23 cellular contexts compared by ENCODE assay signal in genomic region chr4:77215107-77215506, GRCh38. TPM values are rescaled to one million over a fixed set of nuclear protein-coding genes. Genes with fewer than 3 reads are reported as not detected.
DNase-seq lines count a peak whose midpoint lies in the region; ATAC-seq, FAIRE-seq and TF ChIP-seq lines count a peak whose summit lies in the region.
"Had no signal": no experiment of that assay in that cellular context is flagged by ENCODE, and none has a peak within 500 bp of the region (broad histone marks: within the 10 kb centered on the region; RNA-seq: fewer than 3 reads in every experiment).

No MANE protein-coding gene starts in this region.

- peak; percentile 32 for FAIRE-seq in keratinocyte (lab: Jason Lieb, UNC)
- FAIRE-seq: A204.1, G401.6, GM12892, GM19239, H1 had no signal

- dilution Hi-C loops in keratinocyte (cut with MboI; ENCODE audit: extremely low pct_ligation_motif_present, low sequenced_read_pairs): no loop called here

- POLR2A ChIA-PET in PC-3 (lab: Charles Lee; ENCODE audit: unreplicated experiment): no interaction called here
- POLR2A ChIA-PET in activated CD4-positive, alpha-beta T cell treated with anti-CD3 and anti-CD28 coated beads, Interleukin-2, amount 10 ng/mL, durations not matched to agents 7 days and 5 days (lab: Charles Lee): no interaction called here

- H3K4me1 ChIP-seq in PC-3 (ENCODE audit: insufficient read depth, low read length): no peaks in the 10 kb centered on the region
- H3K4me1 ChIP-seq in keratinocyte (ENCODE audit: control insufficient read depth, extremely low read depth, insufficient read depth, low read length): no peaks in the 10 kb centered on the region
- H3K4me1 ChIP-seq: BLaER1, Caco-2 had no signal

- intact Hi-C loops in PC-3 (cut with micrococcal nuclease): no loop called here

- no TSS peak for BruUV-seq in PC-3 (replicated peaks; lab: Mats Ljungman, UMichigan)

- H3K4me3 Mint-ChIP-seq in activated CD4-positive, alpha-beta T cell treated with anti-CD3 and anti-CD28 coated beads, Interleukin-2, amount 10 ng/mL, durations not matched to agents 7 days and 5 days: no peak overlapping the region
- no peak overlapping the region for H3K4me3 Mint-ChIP-seq in stimulated activated naive B cell treated with anti-CD40 and anti-IgM and Interleukin-4, amounts not matched to agents 10 μg/mL and 1 μg/mL and 100 μg/mL, for 72 hours
- H3K4me3 Mint-ChIP-seq: B cell; CD4-positive, CD25-positive, alpha-beta regulatory T cell; CD8-positive, alpha-beta T cell had no signal

- DNase-seq in PC-3: peak; percentile 7
- DNase-seq in epithelial cell of esophagus (ENCODE audit: low read depth): peak; percentile 51
- no peak for DNase-seq in keratinocyte (ENCODE audit: low read depth, low spot score)
- no peak for DNase-seq in activated CD4-positive, alpha-beta T cell treated with anti-CD3 and anti-CD28 coated beads, Interleukin-2, amount 10 ng/mL, durations not matched to agents 7 days and 5 days
- no peak for DNase-seq in stimulated activated naive B cell treated with anti-CD40 and anti-IgM and Interleukin-4, amounts not matched to agents 10 μg/mL and 1 μg/mL and 100 μg/mL, for 72 hours
- no peak for DNase-seq in foreskin fibroblast
- DNase-seq: Caco-2; CD4-positive, CD25-positive, alpha-beta regulatory T cell; CD8-positive, alpha-beta T cell; DMS153; DND-41; GM23248; H7 had no signal

- no peak overlapping the region for H3K4me2 ChIP-seq in PC-3 (ENCODE audit: low read length)
- H3K4me2 ChIP-seq in keratinocyte (ENCODE audit: control insufficient read depth, extremely low read depth, insufficient read depth, low read depth, low read length): no peak overlapping the region
- H3K4me2 ChIP-seq: BLaER1 had no signal

- H4K20me1 ChIP-seq in PC-3 (ENCODE audit: low read length) (no peaks in the 10 kb centered on the region), keratinocyte (ENCODE audit: control insufficient read depth, extremely low read depth, insufficient read depth, low read length) (no peaks in the 10 kb centered on the region)
- H4K20me1 ChIP-seq: BLaER1 had no signal

- no peaks in the 10 kb centered on the region for H3K4me1 Mint-ChIP-seq in activated CD4-positive, alpha-beta T cell treated with anti-CD3 and anti-CD28 coated beads, Interleukin-2, amount 10 ng/mL, durations not matched to agents 7 days and 5 days
- peaks cover 0 to 6% of the 10 kb centered on the region in 2 donors for H3K4me1 Mint-ChIP-seq in stimulated activated naive B cell treated with anti-CD40 and anti-IgM and Interleukin-4, amounts not matched to agents 10 μg/mL and 1 μg/mL and 100 μg/mL, for 72 hours
- H3K4me1 Mint-ChIP-seq: B cell; CD4-positive, CD25-positive, alpha-beta regulatory T cell had no signal

- no peaks in the 10 kb centered on the region for H3F3A ChIP-seq in PC-3 (ENCODE audit: low read length, unreplicated experiment)

- no peaks in the 10 kb centered on the region for H3K9me3 Mint-ChIP-seq in activated CD4-positive, alpha-beta T cell treated with anti-CD3 and anti-CD28 coated beads, Interleukin-2, amount 10 ng/mL, durations not matched to agents 7 days and 5 days
- no peaks in the 10 kb centered on the region for H3K9me3 Mint-ChIP-seq in stimulated activated naive B cell treated with anti-CD40 and anti-IgM and Interleukin-4, amounts not matched to agents 10 μg/mL and 1 μg/mL and 100 μg/mL, for 72 hours
- H3K9me3 Mint-ChIP-seq: CD4-positive, CD25-positive, alpha-beta regulatory T cell; CD8-positive, alpha-beta T cell had no signal

- no peak overlapping the region for H3K4me3 ChIP-seq in PC-3 (ENCODE audit: low read length)
- no peak overlapping the region for H3K4me3 ChIP-seq in epithelial cell of esophagus (ENCODE audit: low read length)
- no peak overlapping the region for H3K4me3 ChIP-seq in keratinocyte (ENCODE audit: control insufficient read depth in 2 of 3, extremely low read depth in 1 of 3, insufficient read depth in 2 of 3, low read depth in 1 of 3, low read length in 3 of 3)
- no peak overlapping the region for H3K4me3 ChIP-seq in foreskin fibroblast (ENCODE audit: low read depth in 1 of 2, low read length in 2 of 2)
- H3K4me3 ChIP-seq: BLaER1, GM23248 had no signal

- H3K9me3 ChIP-seq in PC-3 (ENCODE audit: low read length): no peaks in the 10 kb centered on the region
- H3K9me3 ChIP-seq in keratinocyte (ENCODE audit: control insufficient read depth, low read depth, low read length): no peaks in the 10 kb centered on the region
- H3K9me3 ChIP-seq: BLaER1, Caco-2 had no signal

- H3K27me3 ChIP-seq in PC-3 (ENCODE audit: low read length): no peaks in the 10 kb centered on the region
- no peaks in the 10 kb centered on the region for H3K27me3 ChIP-seq in keratinocyte (ENCODE audit: control insufficient read depth, extremely low read depth, insufficient read depth, low read length)
- H3K27me3 ChIP-seq: BLaER1 had no signal

- H3K27ac Mint-ChIP-seq in activated CD4-positive, alpha-beta T cell treated with anti-CD3 and anti-CD28 coated beads, Interleukin-2, amount 10 ng/mL, durations not matched to agents 7 days and 5 days: no peak overlapping the region
- H3K27ac Mint-ChIP-seq in stimulated activated naive B cell treated with anti-CD40 and anti-IgM and Interleukin-4, amounts not matched to agents 10 μg/mL and 1 μg/mL and 100 μg/mL, for 72 hours: no peak overlapping the region
- H3K27ac Mint-ChIP-seq: B cell; CD4-positive, CD25-positive, alpha-beta regulatory T cell; CD8-positive, alpha-beta T cell had no signal

- H3K9ac ChIP-seq in PC-3 (ENCODE audit: low read length) (no peak overlapping the region), keratinocyte (ENCODE audit: control insufficient read depth, extremely low read depth, insufficient read depth, low read length) (no peak overlapping the region)
- H3K9ac ChIP-seq: BLaER1, GM23248 had no signal

- no peaks in the 10 kb centered on the region for H3K36me3 Mint-ChIP-seq in activated CD4-positive, alpha-beta T cell treated with anti-CD3 and anti-CD28 coated beads, Interleukin-2, amount 10 ng/mL, durations not matched to agents 7 days and 5 days (ENCODE audit: low read depth)
- no peaks in the 10 kb centered on the region for H3K36me3 Mint-ChIP-seq in stimulated activated naive B cell treated with anti-CD40 and anti-IgM and Interleukin-4, amounts not matched to agents 10 μg/mL and 1 μg/mL and 100 μg/mL, for 72 hours
- H3K36me3 Mint-ChIP-seq: CD4-positive, CD25-positive, alpha-beta regulatory T cell; CD8-positive, alpha-beta T cell had no signal

- CTCF ChIA-PET in PC-3 (lab: Charles Lee): no interaction called here
- CTCF ChIA-PET in activated CD4-positive, alpha-beta T cell treated with anti-CD3 and anti-CD28 coated beads, Interleukin-2, amount 10 ng/mL, durations not matched to agents 7 days and 5 days (lab: Charles Lee): interaction anchor here (1.3 to 1.6 kb wide), 2 partner anchors 12 to 16 kb away, joined by 3 read pairs; no protein-coding TSS in a partner anchor

- H3K79me2 ChIP-seq in PC-3 (ENCODE audit: low read length) (no peaks in the 10 kb centered on the region), keratinocyte (ENCODE audit: control insufficient read depth, insufficient read depth, low read length) (no peaks in the 10 kb centered on the region)

- H3K27ac ChIP-seq in PC-3 (ENCODE audit: low read length) (no peak overlapping the region), keratinocyte (ENCODE audit: control insufficient read depth, insufficient read depth, low read length) (no peak overlapping the region)
- H3K27ac ChIP-seq: 22Rv1, BLaER1, C4-2B, GM23248 had no signal

- H2AFZ ChIP-seq in PC-3 (ENCODE audit: low read length) (no peak overlapping the region), keratinocyte (ENCODE audit: control insufficient read depth, low read length) (no peak overlapping the region)
- H2AFZ ChIP-seq: GM23248 had no signal

- H3K36me3 ChIP-seq in PC-3 (ENCODE audit: low read depth, low read length) (no peaks in the 10 kb centered on the region), keratinocyte (ENCODE audit: control insufficient read depth in 2 of 2, extremely low read depth in 1 of 2, insufficient read depth in 2 of 2, low read length in 2 of 2) (no peaks in the 10 kb centered on the region)
- H3K36me3 ChIP-seq: BLaER1 had no signal

- TF ChIP-seq CTCF in PC-3 (conservative IDR thresholded peaks at IDR 0.05; ENCODE audit: low read depth, low read length): no peak
- TF ChIP-seq CTCF in epithelial cell of esophagus (IDR thresholded peaks at IDR 0.05; ENCODE audit: insufficient read depth, low read depth, low read length, missing control alignments): no peak
- TF ChIP-seq CTCF in keratinocyte (optimal IDR thresholded peaks at IDR 0.05 in 1 of 3, IDR thresholded peaks at IDR 0.05 in 1 of 3, conservative IDR thresholded peaks at IDR 0.05 in 1 of 3; ENCODE audit: extremely low read depth in 1 of 3, insufficient read depth in 2 of 3, low read length in 3 of 3): no peak
- TF ChIP-seq CTCF in foreskin fibroblast (IDR thresholded peaks at IDR 0.05; ENCODE audit: low read depth, low read length): no peak

- no peaks in the 10 kb centered on the region for H3K9me1 ChIP-seq in keratinocyte (ENCODE audit: control insufficient read depth, extremely low read depth, insufficient read depth, low read length)

- no peaks in the 10 kb centered on the region for H3K9me2 ChIP-seq in PC-3 (replicated peaks; ENCODE audit: low read length)

- ATAC-seq in PC-3: no peak
- ATAC-seq in stimulated activated naive B cell treated with anti-CD40 and anti-IgM and Interleukin-4, amounts not matched to agents 10 μg/mL and 1 μg/mL and 100 μg/mL, for 72 hours (replicated peaks): no peak
- ATAC-seq: CD8-positive, alpha-beta T cell; HCT116 had no signal

- no peaks in the 10 kb centered on the region for H3K27me3 Mint-ChIP-seq in activated CD4-positive, alpha-beta T cell treated with anti-CD3 and anti-CD28 coated beads, Interleukin-2, amount 10 ng/mL, durations not matched to agents 7 days and 5 days
- no peaks in the 10 kb centered on the region for H3K27me3 Mint-ChIP-seq in stimulated activated naive B cell treated with anti-CD40 and anti-IgM and Interleukin-4, amounts not matched to agents 10 μg/mL and 1 μg/mL and 100 μg/mL, for 72 hours
- H3K27me3 Mint-ChIP-seq: B cell had no signal

RNA-seq across cellular contexts. Expression of gene CCNG2, which starts 58.1 kb away (rescaled TPM):
- 7.7 and 8.0 TPM in 2 replicates for total RNA-seq in PC-3 (2014; rRNA removed)
- 47.4 to 96.9 TPM (median 58.5 TPM) in 3 replicates for polyA plus RNA-seq in keratinocyte
- 70.1 TPM for polyA plus RNA-seq in keratinocyte (2011; ENCODE audit: low read depth)
- 46.5 and 83.0 TPM in 2 replicates for polyA plus RNA-seq in keratinocyte (2011; cell fraction: cytosol; rRNA removed)
- 61.8 and 103 TPM in 2 replicates for polyA plus RNA-seq in keratinocyte (2011; cell fraction: nucleus; rRNA removed)
- polyA plus RNA-seq in keratinocyte (2012; ENCODE audit: low replicate concordance): 36.4 and 48.4 TPM in 2 replicates
- polyA minus RNA-seq in keratinocyte: 6.8 to 52.8 TPM (median 21.1 TPM) in 3 replicates
- 35.3 TPM for polyA minus RNA-seq in keratinocyte (2011; cell fraction: cytosol; rRNA and poly(A)+ RNA removed)
- polyA minus RNA-seq in keratinocyte (2011; cell fraction: nucleus; rRNA and poly(A)+ RNA removed): 22.1 and 50.5 TPM in 2 replicates
- total RNA-seq in activated CD4-positive, alpha-beta T cell treated with anti-CD3 and anti-CD28 coated beads, Interleukin-2, amount 10 ng/mL, durations not matched to agents 7 days and 5 days: 10 to 100 TPM; 28.1 to 31.5 TPM

Comparison
In these comparisons a context has a peak if more than half of its experiments do, and no peak if none do; other contexts are left out.
1. DNase-seq: peak in PC-3 (single experiment) and epithelial cell of esophagus (single experiment); none in keratinocyte (single experiment), activated CD4-positive, alpha-beta T cell treated with anti-CD3 and anti-CD28 coated beads, Interleukin-2, amount 10 ng/mL, durations not matched to agents 7 days and 5 days (single experiment), stimulated activated naive B cell treated with anti-CD40 and anti-IgM and Interleukin-4, amounts not matched to agents 10 μg/mL and 1 μg/mL and 100 μg/mL, for 72 hours (single experiment) and foreskin fibroblast (0 of 2).